24 cellular contexts compared by ENCODE assay signal in the genomic region with DNA sequence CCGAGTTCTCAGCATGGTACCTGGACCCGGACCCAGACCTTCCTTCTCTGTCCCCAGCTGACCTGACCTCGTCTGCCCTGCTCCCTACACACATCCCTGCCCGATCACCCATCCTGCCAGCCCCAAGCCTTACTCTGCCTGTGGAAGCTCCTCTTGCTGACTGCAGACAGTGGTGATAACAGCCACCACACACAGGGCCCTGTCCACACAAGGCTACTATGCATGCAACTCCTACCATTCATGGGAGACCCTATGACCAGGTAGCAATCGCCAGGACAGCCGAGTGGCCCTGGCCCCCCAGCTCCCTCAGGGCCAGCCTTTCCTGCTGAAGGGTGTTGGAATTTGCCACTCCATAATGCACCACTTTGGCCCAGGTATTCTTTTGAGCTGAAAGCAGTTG.
"Had no signal": no experiment of that assay in that cellular context is flagged by ENCODE, and none has a peak within 500 bp of the region (broad histone marks: within the 10 kb centered on the region; RNA-seq: fewer than 3 reads in every experiment).

No MANE protein-coding gene starts in this region.

- H3K9me3 ChIP-seq: colonic mucosa, gastrocnemius medialis, left lung, mucosa of descending colon had no signal

- H3K36me3 ChIP-seq: colonic mucosa, esophagus squamous epithelium, gastrocnemius medialis had no signal

- H3K27me3 ChIP-seq: colonic mucosa, esophagus squamous epithelium, gastrocnemius medialis, hepatocyte, left lung had no signal

- ATAC-seq: effector memory CD8-positive, alpha-beta T cell; esophagus mucosa; gastrocnemius medialis; left cardiac atrium; left lung; left ventricle myocardium superior; mucosa of descending colon had no signal

- H3K27ac ChIP-seq: colonic mucosa, epithelial cell of prostate, esophagus squamous epithelium, gastrocnemius medialis, hepatocyte had no signal

- H3K4me1 ChIP-seq: colonic mucosa, esophagus squamous epithelium, gastrocnemius medialis had no signal

- DNase-seq: colonic mucosa; cortex of kidney; effector CD8-positive, alpha-beta T cell; effector memory CD8-positive, alpha-beta T cell; endodermal cell; erythroblast; esophagus squamous epithelium; foreskin fibroblast; foreskin melanocyte; glutamatergic neuron; hypothalamus; immature natural killer cell; left cardiac atrium; left ventricle myocardium superior; mammary epithelial cell; mesendoderm; naive B cell had no signal

- H3K4me3 ChIP-seq: colonic mucosa, esophagus squamous epithelium, gastrocnemius medialis, hepatocyte, left lung, lung, mucosa of descending colon had no signal
